ENCODE assay signal across 26 cellular contexts in genomic region chr4:125770814-125771398, GRCh38.
"Had no signal": no experiment of that assay in that cellular context is flagged by ENCODE, and none has a peak within 500 bp of the region (broad histone marks: within the 10 kb centered on the region; RNA-seq: fewer than 3 reads in every experiment).

No MANE protein-coding gene starts in this region.

- H3K27me3 ChIP-seq: Peyer's patch, SJSA1 had no signal

- ATAC-seq: activated CD8-positive, alpha-beta memory T cell treated with anti-CD3 and anti-CD28 coated beads, Interleukin-2, amount 10 ng/mL, durations not matched to agents 7 days and 5 days; K562; T-cell had no signal

- H3K27ac ChIP-seq: Peyer's patch, RWPE1, SJSA1 had no signal

- H3K36me3 ChIP-seq: Peyer's patch, SJSA1 had no signal

- DNase-seq: activated B cell treated with CpG ODN at 0.5 μM for 24 hours; activated CD4-positive, alpha-beta T cell treated with anti-CD3 and anti-CD28 coated beads for 1 hour; activated CD4-positive, alpha-beta T cell treated with anti-CD3 and anti-CD28 coated beads, Interleukin-2, amount 10 ng/mL, durations not matched to agents 24 days and 14 days; activated CD4-positive, alpha-beta T cell treated with anti-CD3 and anti-CD28 coated beads, Interleukin-2, amount 50 U/mL, for 48 hours; activated CD8-positive, alpha-beta memory T cell treated with anti-CD3 and anti-CD28 coated beads, Interleukin-2, amount 10 ng/mL, durations not matched to agents 7 days and 5 days; activated effector memory CD4-positive, alpha-beta T cell treated with Interleukin-2 at 50 U/mL for 16 hours; activated naive CD4-positive, alpha-beta T cell; activated T-cell treated with anti-CD3 and anti-CD28 coated beads, Interleukin-2, amount 50 U/mL, for 24 hours; aorta; central memory CD4-positive, alpha-beta T cell; NCI-H1048; NCI-H1417; NCI-H1930; NCI-H2171; NCI-H2227 treated with DMSO at 0.1 percent for 48 hours; NCI-H446 treated with DMSO at 0.1 percent for 48 hours; NCI-H524 treated with DMSO at 0.1 percent for 48 hours; NCI-H748 treated with DMSO at 0.1 percent for 48 hours; Peyer's patch; SHP77; T-cell; T-helper 2 cell; T1000 had no signal

- H3K4me1 ChIP-seq: Peyer's patch, SJSA1 had no signal

- H3K9me3 ChIP-seq: Peyer's patch, SJSA1 had no signal

- H3K4me3 ChIP-seq: K562, Peyer's patch, SJSA1 had no signal
